9 cellular contexts compared by ENCODE assay signal in the genomic region with DNA sequence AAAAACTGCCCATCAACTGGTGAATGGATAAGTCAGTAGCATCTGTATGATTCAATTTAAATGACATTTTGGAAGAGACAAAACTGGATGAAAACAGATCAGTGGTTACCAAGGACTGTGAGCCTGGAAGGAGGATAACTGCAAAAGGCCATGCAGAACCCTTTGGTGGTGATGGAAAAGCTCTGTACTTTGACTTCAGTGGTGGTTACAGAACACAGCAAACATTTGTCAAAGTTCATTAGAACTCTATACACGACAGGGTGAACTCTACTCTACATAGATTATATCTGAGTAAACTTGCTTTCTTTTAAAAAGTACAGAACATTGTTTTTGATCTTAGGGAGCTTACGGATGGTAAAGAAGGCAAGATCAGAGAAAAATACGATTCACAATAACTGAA.
"Had no signal": no experiment of that assay in that cellular context is flagged by ENCODE, and none has a peak within 500 bp of the region (broad histone marks: within the 10 kb centered on the region; RNA-seq: fewer than 3 reads in every experiment).

No MANE protein-coding gene starts in this region.

- H3K9me3 ChIP-seq: HAP-1 had no signal

- H3K9ac ChIP-seq: GM23248 had no signal

- H3K4me1 ChIP-seq: HAP-1 had no signal

- DNase-seq: GM23248, GOT3, H7, HFFc6, IMR-90, KG1 had no signal

- H3K4me3 ChIP-seq: GM23248, HAP-1, K562 had no signal

- ATAC-seq: HCT116, K562 had no signal

- H3K27ac ChIP-seq: GM23248 had no signal

- H3K36me3 ChIP-seq: HAP-1 had no signal
